Comparison of ENCODE assay signal across 30 cellular contexts in genomic region chr9:98186236-98186635, GRCh38.
"Had no signal": no experiment of that assay in that cellular context is flagged by ENCODE, and none has a peak within 500 bp of the region (broad histone marks: within the 10 kb centered on the region; RNA-seq: fewer than 3 reads in every experiment).

No MANE protein-coding gene starts in this region.

- H3K27ac Mint-ChIP-seq: activated B cell treated with CpG ODN at 0.5 μM for 24 hours; activated CD4-positive, alpha-beta memory T cell treated with anti-CD3 and anti-CD28 coated beads, Interleukin-2, amount 10 ng/mL, durations not matched to agents 7 days and 5 days; activated CD8-positive, alpha-beta memory T cell treated with anti-CD3 and anti-CD28 coated beads, Interleukin-2, amount 10 ng/mL, durations not matched to agents 7 days and 5 days; activated naive CD8-positive, alpha-beta T cell treated with anti-CD3 and anti-CD28 coated beads, Interleukin-2, amount 10 ng/mL, durations not matched to agents 7 days and 5 days had no signal

- H3K4me1 ChIP-seq: ascending aorta had no signal

- ATAC-seq: Panc1, Right ventricle myocardium inferior, SK-N-SH treated with all-trans-retinoic acid at 6 μM for 48 hours had no signal

- H3K27ac ChIP-seq: ascending aorta, cardiac muscle cell, coronary artery, VCaP had no signal

- DNase-seq: activated B cell treated with CpG ODN at 0.5 μM for 24 hours; activated CD4-positive, alpha-beta memory T cell treated with anti-CD3 and anti-CD28 coated beads, Interleukin-2, amount 10 ng/mL, durations not matched to agents 7 days and 5 days; activated CD4-positive, alpha-beta T cell treated with anti-CD3 and anti-CD28 coated beads for 48 hours; activated CD4-positive, CD25-positive, alpha-beta regulatory T cell treated with anti-CD3 and anti-CD28 coated beads, Interleukin-2, amount 50 U/mL, for 72 hours; activated CD8-positive, alpha-beta memory T cell treated with anti-CD3 and anti-CD28 coated beads for 24 hours; activated CD8-positive, alpha-beta memory T cell treated with anti-CD3 and anti-CD28 coated beads, Interleukin-2, amount 10 ng/mL, durations not matched to agents 7 days and 5 days; activated CD8-positive, alpha-beta memory T cell treated with anti-CD3 and anti-CD28 coated beads, Interleukin-2, amount 50 U/mL, for 48 hours; activated effector memory CD4-positive, alpha-beta T cell treated with anti-CD3 and anti-CD28 coated beads, Interleukin-2, amount 50 U/mL, for 16 hours; activated naive CD4-positive, alpha-beta T cell; activated naive CD4-positive, alpha-beta T cell treated with anti-CD3 and anti-CD28 coated beads, Interleukin-2, amount 50 U/mL, for 16 hours; activated naive CD8-positive, alpha-beta T cell treated with anti-CD3 and anti-CD28 coated beads, Interleukin-2, amount 10 ng/mL, durations not matched to agents 7 days and 5 days; activated T-cell treated with anti-CD3 and anti-CD28 coated beads, Interleukin-2, amount 50 U/mL, for 48 hours; amygdala; NCI-H1417 treated with DMSO at 0.1 percent for 48 hours; NCI-H187 treated with DMSO at 0.1 percent for 48 hours; NCI-H2081; NCI-H2227 treated with DMSO at 0.1 percent for 48 hours; NCI-H524 treated with DMSO at 0.1 percent for 48 hours; SIG-M5; T-helper 1 cell; T-helper 2 cell; T-helper 9 cell had no signal

- H3K9me3 Mint-ChIP-seq: activated B cell treated with CpG ODN at 0.5 μM for 24 hours; activated CD4-positive, alpha-beta memory T cell treated with anti-CD3 and anti-CD28 coated beads, Interleukin-2, amount 10 ng/mL, durations not matched to agents 7 days and 5 days; activated naive CD8-positive, alpha-beta T cell treated with anti-CD3 and anti-CD28 coated beads, Interleukin-2, amount 10 ng/mL, durations not matched to agents 7 days and 5 days; central memory CD8-positive, alpha-beta T cell had no signal

- H3K36me3 Mint-ChIP-seq: activated CD8-positive, alpha-beta memory T cell treated with anti-CD3 and anti-CD28 coated beads, Interleukin-2, amount 10 ng/mL, durations not matched to agents 7 days and 5 days had no signal

- H3K4me3 ChIP-seq: ascending aorta, cardiac muscle cell, coronary artery had no signal

- H3K36me3 ChIP-seq: ascending aorta, cardiac muscle cell had no signal

- H3K9me3 ChIP-seq: ascending aorta had no signal

- H3K27me3 ChIP-seq: ascending aorta, cardiac muscle cell had no signal
